Comparison of ENCODE assay signal across 8 cellular contexts in genomic region chr13:20161275-20161950, GRCh38. TPM values are rescaled to one million over a fixed set of nuclear protein-coding genes. Genes with fewer than 3 reads are reported as not detected.
DNase-seq lines count a peak whose midpoint lies in the region; ATAC-seq, FAIRE-seq and TF ChIP-seq lines count a peak whose summit lies in the region.

No MANE protein-coding gene starts in this region.

- H3K4me1 Mint-ChIP-seq in naive B cell = peaks cover 4 to 21% (median 17%) of the 10 kb centered on the region in 3 donors

- TF ChIP-seq CTCF in bronchial epithelial cell (IDR thresholded peaks at IDR 0.05; ENCODE audit: insufficient read depth, low read length, severe bottlenecking) (no peak), thoracic aorta (IDR thresholded peaks at IDR 0.05) (no peak)

- ATAC-seq in GM18520 (IDR thresholded peaks at IDR 0.05; ENCODE audit: unreplicated experiment) = peak; percentile 25
- peak; percentile 42 for ATAC-seq in HG02798 (IDR thresholded peaks at IDR 0.05; ENCODE audit: poor library complexity, unreplicated experiment)
- ATAC-seq in naive B cell (ENCODE audit: low read depth in 2 of 2) = peak; percentile 83
- ATAC-seq in thoracic aorta (ENCODE audit: insufficient number of reproducible peaks, low FRiP score, low read depth) = no peak

- peak overlapping the region; percentile 81 to 93 (median 86) for H3K4me3 Mint-ChIP-seq in naive B cell

- H3K36me3 Mint-ChIP-seq in naive B cell = no peaks in the 10 kb centered on the region

- peak overlapping the region in 4 of 6 donors; percentile 59 to 93 (median 79) for H3K27ac Mint-ChIP-seq in naive B cell

- H3K36me3 ChIP-seq in bronchial epithelial cell (ENCODE audit: control insufficient read depth, insufficient read depth, low read length) = no peaks in the 10 kb centered on the region
- H3K36me3 ChIP-seq in thoracic aorta = no peaks in the 10 kb centered on the region

- peaks cover 11 to 20% (median 12%) of the 10 kb centered on the region in 3 donors for H3K27me3 Mint-ChIP-seq in naive B cell

- no peak overlapping the region for H3K27ac ChIP-seq in thoracic aorta

- peaks cover 8 to 16% of the 10 kb centered on the region in 2 donors for H3K4me1 ChIP-seq in thoracic aorta (ENCODE audit: control insufficient read depth in 1 of 2, low read depth in 2 of 2)

- H3K27me3 ChIP-seq in bronchial epithelial cell (ENCODE audit: control insufficient read depth, insufficient read depth, low read length) (peaks cover 6% of the 10 kb centered on the region), thoracic aorta (replicated peaks; ENCODE audit: insufficient read depth) (peaks cover 25% of the 10 kb centered on the region)

- DNase-seq in T follicular helper cell (ENCODE audit: low read depth) = peak; percentile 20
- no peak for DNase-seq in bronchial epithelial cell (ENCODE audit: low read depth)
- peak; percentile 80 for DNase-seq in naive B cell
- no peak for DNase-seq in thoracic aorta (ENCODE audit: low spot score)
- no peak for DNase-seq in NCI-H446 (lab: John Stamatoyannopoulos, UW)
- DNase-seq in NCI-H1930 (lab: John Stamatoyannopoulos, UW) = no peak

- peaks cover 0 to 1% (median 0%) of the 10 kb centered on the region in 7 donors for H3K9me3 Mint-ChIP-seq in naive B cell

- H3K9me3 ChIP-seq in thoracic aorta = no peaks in the 10 kb centered on the region

- peak overlapping the region; percentile 46 for H3K4me3 ChIP-seq in bronchial epithelial cell (ENCODE audit: low read depth, low read length)
- H3K4me3 ChIP-seq in thoracic aorta = peak overlapping the region; percentile 64

- no peak for FAIRE-seq in bronchial epithelial cell (lab: Jason Lieb, UNC)

RNA-seq across cellular contexts. Expression of gene GJA3, which starts 0.6 kb away (rescaled TPM):
- total RNA-seq in bronchial epithelial cell (0.26 and 1.5 TPM in 2 replicates), thoracic aorta (under 1 TPM in 1 of 2 donors, not detected in 1; under 0.01 TPM)
- under 1 TPM in 3 of 6 donors, not detected in 3; 0.13 to 0.25 (median 0.14) TPM for polyA plus RNA-seq in naive B cell (ENCODE audit: low read depth in 6 of 6)

RNA-seq across cellular contexts. Expression of gene GJB2, which starts 31.3 kb away (rescaled TPM):
- total RNA-seq in bronchial epithelial cell = 192 and 432 TPM in 2 replicates
- polyA plus RNA-seq in naive B cell (ENCODE audit: low read depth in 6 of 6) = not detected
- 1 to 10 TPM in 1 of 2 donors, under 1 TPM in 1; 0.27 to 1.1 TPM for total RNA-seq in thoracic aorta

Comparison
In these comparisons a context has a peak if more than half of its experiments do, and no peak if none do; other contexts are left out.
1. DNase-seq: peak in T follicular helper cell (single experiment) and naive B cell (single experiment); none in bronchial epithelial cell (single experiment), thoracic aorta (single experiment), NCI-H446 (0 of 2) and NCI-H1930 (0 of 2).
2. RNA of gene GJB2, which starts 31.3 kb away (total RNA-seq): 192 to 432 TPM in bronchial epithelial cell; 0.27 to 1.1 TPM in thoracic aorta; every median in the first group is over 10 times any median in the second.